In the genomic region with DNA sequence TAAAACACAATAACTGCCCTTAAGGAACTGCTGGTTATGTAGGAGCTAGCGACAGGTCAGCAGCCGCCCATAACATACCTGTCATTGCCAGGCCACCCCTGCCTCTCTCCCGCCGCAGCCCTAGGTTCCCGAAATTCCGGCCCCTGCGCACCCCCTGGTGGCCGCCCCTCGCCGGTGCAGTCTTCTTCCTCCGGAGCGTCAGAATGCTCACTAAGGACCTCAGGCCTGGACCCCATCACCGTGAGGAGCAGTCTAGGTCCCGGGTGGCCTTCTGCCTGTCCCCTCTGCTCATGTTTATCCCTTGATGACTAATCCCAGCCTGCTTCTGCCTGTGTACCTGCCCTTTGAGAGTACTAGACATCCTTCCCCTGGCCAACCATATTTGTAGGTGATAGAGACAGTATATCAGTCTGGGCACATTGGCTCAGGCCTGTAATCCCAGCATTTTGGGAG, we compare ENCODE assay signal across 8 cellular contexts.
DNase-seq lines count a peak whose midpoint lies in the region; ATAC-seq and TF ChIP-seq lines count a peak whose summit lies in the region.

No MANE protein-coding gene starts in this region.

- H3K36me3 Mint-ChIP-seq in activated B cell treated with CpG ODN at 0.5 μM for 24 hours (ENCODE audit: low read depth) = no peaks in the 10 kb centered on the region

- CTCF ChIA-PET in activated B cell treated with CpG ODN at 0.5 μM for 24 hours (lab: Charles Lee) = interaction anchor here (0.9 to 1.7 kb wide), 13 partner anchors 160 to 543 kb away, joined by 3 to 9 read pairs (median 4); no protein-coding TSS in a partner anchor

- no peaks in the 10 kb centered on the region for H3K9me3 Mint-ChIP-seq in activated B cell treated with CpG ODN at 0.5 μM for 24 hours

- intact Hi-C loops in activated B cell treated with CpG ODN at 0.5 μM for 24 hours (cut with micrococcal nuclease) = loop anchor here (1.0 to 10.0 kb wide), 8 partner anchors 44 to 829 kb away; no protein-coding TSS in a partner anchor
- intact Hi-C loops in lower leg skin (cut with DNase I; ENCODE audit: low total_unique reads) = loop anchor here (10.0 kb wide), 1 partner anchor 349 kb away; the partner anchor contains the start of gene AFTPH

- TF ChIP-seq POLR2A in lower leg skin (IDR thresholded peaks at IDR 0.05) = no peak

- H3K4me3 Mint-ChIP-seq in activated B cell treated with CpG ODN at 0.5 μM for 24 hours = peak overlapping the region; percentile 52

- peaks cover 8% of the 10 kb centered on the region for H3K4me1 Mint-ChIP-seq in activated B cell treated with CpG ODN at 0.5 μM for 24 hours

- ATAC-seq in GM18502 (IDR thresholded peaks at IDR 0.05; ENCODE audit: poor library complexity, unreplicated experiment) (peak; percentile 88), HG02870 (IDR thresholded peaks at IDR 0.05; ENCODE audit: unreplicated experiment) (peak; percentile 87), activated B cell treated with CpG ODN at 0.5 μM for 24 hours (ENCODE audit: low read depth) (peak; percentile 99)

- peak; percentile 47 for DNase-seq in A172 (ENCODE audit: low spot score)
- DNase-seq in NCI-H2029 treated with DMSO at 0.1 percent for 48 hours (lab: John Stamatoyannopoulos, UW) = peak; percentile 16
- DNase-seq in activated B cell treated with CpG ODN at 0.5 μM for 24 hours = peak; percentile 86
- peak; percentile 58 to 66 for DNase-seq in cardiac fibroblast (ENCODE audit: low read depth in 2 of 2)
- peak; percentile 75 to 98 for DNase-seq in lower leg skin (ENCODE audit: low spot score in 2 of 2)
- DNase-seq in stimulated activated CD4-positive, alpha-beta T cell treated with anti-CD3 and anti-CD28 coated beads, TNF-alpha, amount 100 ng/mL, for 1 hour (ENCODE audit: low read depth in 3 of 3, low spot score in 1 of 3) = peak; percentile 27 to 84 (median 64)

- no peak overlapping the region for H3K27ac Mint-ChIP-seq in activated B cell treated with CpG ODN at 0.5 μM for 24 hours

- WGBS in lower leg skin, 2 donors = 1 to 2% methylated on average over 14 of the region's 14 CpGs

- TF ChIP-seq CTCF in activated B cell treated with CpG ODN at 0.5 μM for 24 hours (IDR thresholded peaks at IDR 0.05) (peak; percentile 90), cardiac fibroblast (IDR thresholded peaks at IDR 0.05; ENCODE audit: low read depth, low read length) (peak; percentile 98), lower leg skin (IDR thresholded peaks at IDR 0.05) (peak in 2 of 3 donors; percentile 65 to 91)

- H3K4me3 ChIP-seq in cardiac fibroblast (replicated peaks in 1 of 2; ENCODE audit: low read depth in 2 of 2, low read length in 2 of 2) (no peak overlapping the region), lower leg skin (ENCODE audit: low read depth, poor library complexity, severe bottlenecking) (no peak overlapping the region)

- POLR2A ChIA-PET in activated B cell treated with CpG ODN at 0.5 μM for 24 hours (lab: Charles Lee) = interaction anchor here (0.6 to 1.8 kb wide), 5 partner anchors 122 to 350 kb away, joined by 3 to 8 read pairs (median 5); partner anchors contain the start of genes AFTPH and SERTAD2

- H3K27me3 Mint-ChIP-seq in activated B cell treated with CpG ODN at 0.5 μM for 24 hours = no peaks in the 10 kb centered on the region

Comparison
In these comparisons a context has a peak if more than half of its experiments do, and no peak if none do; other contexts are left out.
1. DNase-seq: peak in every context shown above with its lines; median percentile 86 in lower leg skin; 86 in activated B cell treated with CpG ODN at 0.5 μM for 24 hours; 64 in stimulated activated CD4-positive, alpha-beta T cell treated with anti-CD3 and anti-CD28 coated beads, TNF-alpha, amount 100 ng/mL, for 1 hour; 62 in cardiac fibroblast; 47 in A172; 16 in NCI-H2029 treated with DMSO at 0.1 percent for 48 hours.